14 cellular contexts compared by ENCODE assay signal in genomic region chr10:4947039-4947634, GRCh38. TPM values are rescaled to one million over a fixed set of nuclear protein-coding genes. Genes with fewer than 3 reads are reported as not detected.
DNase-seq lines count a peak whose midpoint lies in the region; ATAC-seq and TF ChIP-seq lines count a peak whose summit lies in the region.
"Had no signal": no experiment of that assay in that cellular context is flagged by ENCODE, and none has a peak within 500 bp of the region (broad histone marks: within the 10 kb centered on the region; RNA-seq: fewer than 3 reads in every experiment).

No MANE protein-coding gene starts in this region.

- H3K4me3 Mint-ChIP-seq in WTC11, result no peak overlapping the region
- H3K4me3 Mint-ChIP-seq: activated CD8-positive, alpha-beta memory T cell treated with anti-CD3 and anti-CD28 coated beads, Interleukin-2, amount 10 ng/mL, durations not matched to agents 7 days and 5 days; neural progenitor cell; stimulated activated memory B cell treated with anti-CD40 and anti-IgM and Interleukin-4, amounts not matched to agents 10 μg/mL and 1 μg/mL and 100 μg/mL, for 72 hours had no signal

- no peaks in the 10 kb centered on the region for H3K36me3 Mint-ChIP-seq in WTC11
- H3K36me3 Mint-ChIP-seq: activated CD8-positive, alpha-beta memory T cell treated with anti-CD3 and anti-CD28 coated beads, Interleukin-2, amount 10 ng/mL, durations not matched to agents 7 days and 5 days; neural progenitor cell; stimulated activated memory B cell treated with anti-CD40 and anti-IgM and Interleukin-4, amounts not matched to agents 10 μg/mL and 1 μg/mL and 100 μg/mL, for 72 hours had no signal

- no peaks in the 10 kb centered on the region for H3K9me3 Mint-ChIP-seq in WTC11
- H3K9me3 Mint-ChIP-seq: neural progenitor cell; stimulated activated memory B cell treated with anti-CD40 and anti-IgM and Interleukin-4, amounts not matched to agents 10 μg/mL and 1 μg/mL and 100 μg/mL, for 72 hours had no signal

- intact Hi-C loops in sciatic nerve (cut with DNase I), result no loop called here

- H3K4me1 ChIP-seq in gastroesophageal sphincter, result peaks cover 26 to 68% (median 39%) of the 10 kb centered on the region in 3 donors
- H3K4me1 ChIP-seq: neural progenitor cell had no signal

- no peaks in the 10 kb centered on the region for H3K27me3 ChIP-seq in gastroesophageal sphincter
- H3K27me3 ChIP-seq: adrenal gland, neural progenitor cell had no signal

- no peak for TF ChIP-seq POLR2A in gastroesophageal sphincter (IDR thresholded peaks at IDR 0.05)

- POLR2A ChIA-PET in WTC11 (lab: Charles Lee), result no interaction called here

- H3K4me1 Mint-ChIP-seq in WTC11, result peaks cover 61% of the 10 kb centered on the region
- H3K4me1 Mint-ChIP-seq: activated CD8-positive, alpha-beta memory T cell treated with anti-CD3 and anti-CD28 coated beads, Interleukin-2, amount 10 ng/mL, durations not matched to agents 7 days and 5 days; neural progenitor cell; stimulated activated memory B cell treated with anti-CD40 and anti-IgM and Interleukin-4, amounts not matched to agents 10 μg/mL and 1 μg/mL and 100 μg/mL, for 72 hours had no signal

- no peaks in the 10 kb centered on the region for H3K36me3 ChIP-seq in gastroesophageal sphincter
- H3K36me3 ChIP-seq: adrenal gland, neural progenitor cell had no signal

- CTCF ChIA-PET in WTC11 (lab: Charles Lee), result no interaction called here

- ATAC-seq in WTC11 (no peak), gastroesophageal sphincter (peak; percentile 34), sciatic nerve (peak; percentile 61)
- ATAC-seq: activated CD8-positive, alpha-beta memory T cell treated with anti-CD3 and anti-CD28 coated beads, Interleukin-2, amount 10 ng/mL, durations not matched to agents 7 days and 5 days; stimulated activated memory B cell treated with anti-CD40 and anti-IgM and Interleukin-4, amounts not matched to agents 10 μg/mL and 1 μg/mL and 100 μg/mL, for 72 hours had no signal

- H3K27ac ChIP-seq in gastroesophageal sphincter, result peak overlapping the region; percentile 72 to 95 (median 80)
- H3K27ac ChIP-seq: neural progenitor cell had no signal

- no peak for TF ChIP-seq CTCF in WTC11 (IDR thresholded peaks at IDR 0.05)
- no peak for TF ChIP-seq CTCF in gastroesophageal sphincter (IDR thresholded peaks at IDR 0.05)

- DNase-seq in AG08395 (ENCODE audit: low spot score), result peak; percentile 4
- no peak for DNase-seq in WTC11 (ENCODE audit: low spot score)
- DNase-seq in sciatic nerve (ENCODE audit: low spot score), result no peak
- no peak for DNase-seq in activated gamma-delta T cell treated with Interleukin-2 at 50 U/mL for 16 hours
- no peak for DNase-seq in anterior cingulate cortex (lab: John Stamatoyannopoulos, UW)
- DNase-seq in NCI-H2029 (lab: John Stamatoyannopoulos, UW), result no peak
- no peak for DNase-seq in activated T-cell treated with anti-CD3 and anti-CD28 coated beads for 4 hours
- DNase-seq: activated CD8-positive, alpha-beta memory T cell treated with anti-CD3 and anti-CD28 coated beads, Interleukin-2, amount 10 ng/mL, durations not matched to agents 7 days and 5 days; NCI-H1930; T-helper 9 cell had no signal

- no peaks in the 10 kb centered on the region for H3K9me3 ChIP-seq in gastroesophageal sphincter
- H3K9me3 ChIP-seq: adrenal gland had no signal

- no peak overlapping the region for H3K4me3 ChIP-seq in gastroesophageal sphincter
- H3K4me3 ChIP-seq: adrenal gland, neural progenitor cell had no signal

- TF ChIP-seq EP300 in gastroesophageal sphincter (IDR thresholded peaks at IDR 0.05), result no peak

- no peak overlapping the region for H3K27ac Mint-ChIP-seq in WTC11
- H3K27ac Mint-ChIP-seq: activated CD8-positive, alpha-beta memory T cell treated with anti-CD3 and anti-CD28 coated beads, Interleukin-2, amount 10 ng/mL, durations not matched to agents 7 days and 5 days; neural progenitor cell; stimulated activated memory B cell treated with anti-CD40 and anti-IgM and Interleukin-4, amounts not matched to agents 10 μg/mL and 1 μg/mL and 100 μg/mL, for 72 hours had no signal

- H3K27me3 Mint-ChIP-seq in WTC11 (ENCODE audit: low read depth), result peaks cover 3% of the 10 kb centered on the region
- H3K27me3 Mint-ChIP-seq: stimulated activated memory B cell treated with anti-CD40 and anti-IgM and Interleukin-4, amounts not matched to agents 10 μg/mL and 1 μg/mL and 100 μg/mL, for 72 hours had no signal

TF ChIP-seq in WTC11, 78 proteins besides CTCF, POLR2A, EP300 and RAD21:
- TF ChIP-seq IRF1 (CRISPR knock-in tag; IDR thresholded peaks at IDR 0.05), result no peak
- TF ChIP-seq GABPB1 (CRISPR knock-in tag; IDR thresholded peaks at IDR 0.05), result 0 out of 2 replicates have a peak, but pooled peaks have one; percentile 35

RNA-seq across cellular contexts. Expression of gene AKR1C1, which starts 16.1 kb away (rescaled TPM):
- 3.9 to 4.3 TPM (median 4.1 TPM) in 3 replicates for total RNA-seq in WTC11 (2021)
- 100 to 1,000 TPM in 3 of 4 donors, 10 to 100 TPM in 1; 81.9 to 307 (median 222) TPM for total RNA-seq in gastroesophageal sphincter
- total RNA-seq in sciatic nerve, result 84.2 TPM

RNA-seq across cellular contexts. Expression of gene AKR1C2, which starts 56.5 kb away (rescaled TPM):
- total RNA-seq in WTC11 (2021) (1.1 to 1.3 TPM (median 1.2 TPM) in 3 replicates), gastroesophageal sphincter (10 to 100 TPM; 13.5 to 48.3 (median 17.7) TPM), sciatic nerve (97.9 TPM)
- total RNA-seq: activated CD8-positive, alpha-beta memory T cell treated with anti-CD3 and anti-CD28 coated beads, Interleukin-2, amount 10 ng/mL, durations not matched to agents 7 days and 5 days had no signal

Comparison
In these comparisons a context has a peak if more than half of its experiments do, and no peak if none do; other contexts are left out.
1. RNA of gene AKR1C1, which starts 16.1 kb away (total RNA-seq): 81.9 to 307 TPM in gastroesophageal sphincter and 84.2 TPM in sciatic nerve (single experiment); 3.9 to 4.3 TPM in WTC11; every median in the first group is over 10 times any median in the second.